Comparison of ENCODE assay signal across 22 cellular contexts in genomic region chr9:92642599-92642998, GRCh38.
"Had no signal": no experiment of that assay in that cellular context is flagged by ENCODE, and none has a peak within 500 bp of the region (broad histone marks: within the 10 kb centered on the region; RNA-seq: fewer than 3 reads in every experiment).

No MANE protein-coding gene starts in this region.

- H3K27me3 ChIP-seq: brain microvascular endothelial cell, esophagus squamous epithelium, heart right ventricle, neural progenitor cell, tibial nerve had no signal

- H2AFZ ChIP-seq: neural progenitor cell had no signal

- H3K9me3 ChIP-seq: esophagus squamous epithelium had no signal

- H3K4me1 ChIP-seq: heart right ventricle, neural progenitor cell, tibial nerve had no signal

- H3K27ac ChIP-seq: brain microvascular endothelial cell, epithelial cell of prostate, esophagus squamous epithelium, heart right ventricle, neural progenitor cell, tibial nerve had no signal

- H3K4me3 ChIP-seq: esophagus squamous epithelium, heart right ventricle, neural progenitor cell, smooth muscle cell, tibial nerve had no signal

- H3K4me2 ChIP-seq: neural progenitor cell, smooth muscle cell had no signal

- DNase-seq: activated CD4-positive, alpha-beta T cell treated with anti-CD3 and anti-CD28 coated beads, Interleukin-2, amount 10 ng/mL, durations not matched to agents 24 days and 14 days; activated CD4-positive, CD25-positive, alpha-beta regulatory T cell treated with anti-CD3 and anti-CD28 coated beads, Interleukin-2, amount 50 U/mL, for 72 hours; activated CD8-positive, alpha-beta T cell treated with anti-CD3 and anti-CD28 coated beads for 36 hours; activated effector memory CD4-positive, alpha-beta T cell treated with anti-CD3 and anti-CD28 coated beads, Interleukin-2, amount 50 U/mL, for 16 hours; activated naive CD4-positive, alpha-beta T cell treated with anti-CD3 and anti-CD28 coated beads for 36 hours; activated naive CD8-positive, alpha-beta T cell treated with anti-CD3 and anti-CD28 coated beads for 36 hours; activated T-cell treated with anti-CD3 and anti-CD28 coated beads, Interleukin-2, amount 50 U/mL, for 1 hour; brain microvascular endothelial cell; central memory CD4-positive, alpha-beta T cell; esophagus squamous epithelium; foreskin melanocyte; heart right ventricle; naive thymus-derived CD8-positive, alpha-beta T cell; retina; stimulated activated CD4-positive, alpha-beta T cell treated with anti-CD3 and anti-CD28 coated beads, Interleukin-15, amount 100 ng/mL, for 24 hours; stimulated activated CD4-positive, alpha-beta T cell treated with anti-CD3 and anti-CD28 coated beads, Interleukin-2, amount 100 ng/mL, for 24 hours; stimulated activated naive CD4-positive, alpha-beta T cell; T-helper 2 cell had no signal

- ATAC-seq: activated CD8-positive, alpha-beta T cell treated with anti-CD3 and anti-CD28 coated beads for 36 hours; heart right ventricle; naive thymus-derived CD8-positive, alpha-beta T cell had no signal

- H3K9ac ChIP-seq: neural progenitor cell had no signal
